In the genomic region with DNA sequence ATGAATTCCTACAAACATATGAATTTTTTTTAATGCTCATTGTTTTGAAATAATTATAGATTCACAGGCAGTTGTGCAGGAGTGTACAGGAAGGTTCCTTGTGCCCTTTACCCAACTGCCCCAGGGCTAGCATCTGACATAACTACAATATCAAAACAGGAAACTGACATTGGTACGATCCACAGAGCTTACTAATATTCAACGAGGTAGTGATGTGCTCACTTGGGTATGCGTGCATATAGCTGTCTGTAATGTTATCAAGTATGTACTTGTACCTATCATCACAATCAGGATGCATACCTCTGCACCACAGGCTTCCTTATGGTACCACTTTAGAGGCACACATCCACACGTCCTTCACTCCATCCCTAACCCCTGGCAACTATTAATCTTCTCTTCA, we compare ENCODE assay signal across 22 cellular contexts.
DNase-seq lines count a peak whose midpoint lies in the region; ATAC-seq, FAIRE-seq and TF ChIP-seq lines count a peak whose summit lies in the region.
"Had no signal": no experiment of that assay in that cellular context is flagged by ENCODE, and none has a peak within 500 bp of the region (broad histone marks: within the 10 kb centered on the region; RNA-seq: fewer than 3 reads in every experiment).

No MANE protein-coding gene starts in this region.

- ATAC-seq in GM23338 (no peak), GM19035 (IDR thresholded peaks at IDR 0.05; ENCODE audit: unreplicated experiment) (no peak), GM19023 (IDR thresholded peaks at IDR 0.05; ENCODE audit: unreplicated experiment) (no peak)
- ATAC-seq: SK-N-SH treated with all-trans-retinoic acid at 6 μM for 48 hours had no signal

- H2AK5ac ChIP-seq in H9 (ENCODE audit: insufficient read length, low read length): no peak overlapping the region

- H3K27me3 Mint-ChIP-seq in GM23338 (ENCODE audit: insufficient read depth, low read depth, poor library complexity): peaks cover 4% of the 10 kb centered on the region
- H3K27me3 Mint-ChIP-seq in osteocyte (ENCODE audit: unreplicated experiment): peaks cover 34% of the 10 kb centered on the region
- peaks cover 13% of the 10 kb centered on the region; the same call in 1 of the 2 replicates for H3K27me3 Mint-ChIP-seq in H9 (ENCODE audit: low read depth)

- DNase-seq in GM23338 (ENCODE audit: low spot score) (no peak), M059J (ENCODE audit: low read depth) (peak; percentile 9), bronchial epithelial cell (ENCODE audit: low read depth) (peak; percentile 98), osteocyte (ENCODE audit: extremely low spot score, unreplicated experiment) (peak; percentile 7), H9 (no peak), NCI-H82 treated with DMSO at 0.1 percent for 48 hours (lab: John Stamatoyannopoulos, UW; ENCODE audit: unreplicated experiment) (no peak)
- DNase-seq: BE2C, GOT3, Karpas-422, MM.1S, NCI-H1092, NCI-H1436 treated with DMSO at 0.1 percent for 48 hours, NCI-H2029, NCI-H345, NCI-H524 treated with DMSO at 0.1 percent for 48 hours, NCI-H82, OCI-M1 had no signal

- peak; percentile 28 for FAIRE-seq in bronchial epithelial cell (lab: Jason Lieb, UNC)
- FAIRE-seq: D721Med, GM12891 had no signal

- no peak overlapping the region for H3K56ac ChIP-seq in H9 (ENCODE audit: insufficient read length, low read depth, low read length)

- H3K27me3 ChIP-seq in GM23338 (ENCODE audit: insufficient read depth) (no peaks in the 10 kb centered on the region), bronchial epithelial cell (ENCODE audit: control insufficient read depth, insufficient read depth, low read length) (no peaks in the 10 kb centered on the region), H9 (ENCODE audit: insufficient read depth, low read length) (no peaks in the 10 kb centered on the region)
- H3K27me3 ChIP-seq: BE2C had no signal

- H3K4me1 Mint-ChIP-seq in GM23338 (no peaks in the 10 kb centered on the region), osteocyte (ENCODE audit: unreplicated experiment) (no peaks in the 10 kb centered on the region), H9 (no peaks in the 10 kb centered on the region)

- H4K5ac ChIP-seq in H9 (ENCODE audit: insufficient read length, low read depth, low read length): no peak overlapping the region

- H3K4me2 ChIP-seq in GM23338: no peak overlapping the region
- H3K4me2 ChIP-seq in H9 (ENCODE audit: insufficient read depth, insufficient read length, low read length): no peak overlapping the region

- H2BK120ac ChIP-seq in H9 (ENCODE audit: low read depth, low read length, poor library complexity, severe bottlenecking): no peak overlapping the region

- H3K23me2 ChIP-seq in H9 (ENCODE audit: insufficient read length, low read depth, low read length, poor library complexity, severe bottlenecking): no peaks in the 10 kb centered on the region

- H3K36me3 ChIP-seq in GM23338 (ENCODE audit: insufficient read depth): no peaks in the 10 kb centered on the region; the same call in 1 of the 2 replicates
- no peaks in the 10 kb centered on the region for H3K36me3 ChIP-seq in bronchial epithelial cell (ENCODE audit: control insufficient read depth, insufficient read depth, low read length)
- H3K36me3 ChIP-seq: BE2C had no signal

- no peak overlapping the region for H2BK12ac ChIP-seq in H9 (ENCODE audit: insufficient read length, low read depth, low read length)

- H3K18ac ChIP-seq in H9 (ENCODE audit: insufficient read length, low read depth, low read length): no peak overlapping the region

- H3T11ph ChIP-seq in H9 (ENCODE audit: low read length): no peak overlapping the region

- H3K36me3 Mint-ChIP-seq in GM23338 (ENCODE audit: low read depth) (no peaks in the 10 kb centered on the region), osteocyte (ENCODE audit: unreplicated experiment) (no peaks in the 10 kb centered on the region), H9 (ENCODE audit: insufficient read depth in 1 of 3, low read depth in 3 of 3) (peaks cover 0 to 3% (median 3%) of the 10 kb centered on the region in 3 experiments; a peak in 2 of 7 replicates)

- no peaks in the 10 kb centered on the region for H3K79me1 ChIP-seq in H9 (ENCODE audit: insufficient read depth, low read depth, low read length, poor library complexity, severe bottlenecking)

- H3K9me2 ChIP-seq in GM23338 (ENCODE audit: insufficient read depth): no peaks in the 10 kb centered on the region

- no peaks in the 10 kb centered on the region for H3K4me1 ChIP-seq in GM23338 (ENCODE audit: insufficient read depth)
- no peaks in the 10 kb centered on the region for H3K4me1 ChIP-seq in H9 (ENCODE audit: insufficient read depth, low read length)
- H3K4me1 ChIP-seq: BE2C had no signal

- peaks cover 18% of the 10 kb centered on the region for H3K9me3 Mint-ChIP-seq in GM23338
- no peaks in the 10 kb centered on the region for H3K9me3 Mint-ChIP-seq in osteocyte (ENCODE audit: unreplicated experiment)
- H3K9me3 Mint-ChIP-seq in H9: peaks cover 20 to 21% of the 10 kb centered on the region in 2 experiments

- H3K27ac Mint-ChIP-seq in GM23338: no peak overlapping the region
- no peak overlapping the region for H3K27ac Mint-ChIP-seq in osteocyte (ENCODE audit: unreplicated experiment)
- no peak overlapping the region for H3K27ac Mint-ChIP-seq in H9

- no peak overlapping the region for H4K8ac ChIP-seq in H9 (replicated peaks; ENCODE audit: insufficient read length, low read depth, low read length)

- no peaks in the 10 kb centered on the region for H3F3A ChIP-seq in GM23338 (replicated peaks; ENCODE audit: low read depth)

- no peak overlapping the region for H2BK15ac ChIP-seq in H9 (ENCODE audit: low read depth, low read length)

- 0 out of 2 replicates have a peak overlapping the region, but pooled peaks have one; percentile 81 for H2AFZ ChIP-seq in GM23338
- H2AFZ ChIP-seq in H9 (ENCODE audit: low read length): no peak overlapping the region

- H3K14ac ChIP-seq in H9 (ENCODE audit: insufficient read depth, low read length): no peak overlapping the region

- no peak overlapping the region for H3K9ac ChIP-seq in H9 (ENCODE audit: extremely low read depth, insufficient read length, low read length)

- no peak overlapping the region for H3K4ac ChIP-seq in H9 (ENCODE audit: low read depth, low read length)

- TF ChIP-seq CTCF in GM23338 (conservative IDR thresholded peaks at IDR 0.05; ENCODE audit: low read depth in 2 of 2) (no peak), bronchial epithelial cell (IDR thresholded peaks at IDR 0.05; ENCODE audit: insufficient read depth, low read length, severe bottlenecking) (no peak), osteocyte (IDR thresholded peaks at IDR 0.05) (no peak), H9 (conservative IDR thresholded peaks at IDR 0.05) (no peak)

- no peak overlapping the region for H2BK5ac ChIP-seq in H9 (ENCODE audit: insufficient read length, low read length)

- no peaks in the 10 kb centered on the region for H3K9me3 ChIP-seq in H9 (ENCODE audit: control insufficient read depth, low read depth, low read length)
- H3K9me3 ChIP-seq: BE2C had no signal

- no peak overlapping the region for H3K23ac ChIP-seq in H9 (ENCODE audit: insufficient read length, low read depth, low read length)

- H3K4me3 ChIP-seq in GM23338 (no peak overlapping the region), bronchial epithelial cell (ENCODE audit: low read depth, low read length) (no peak overlapping the region)

- no CpG with 5 or more reads among the region's 4 CpGs for WGBS in H9 (ENCODE audit: extremely low coverage, insufficient read length, low lambda C conversion rate)

- no peak overlapping the region for H2BK20ac ChIP-seq in H9 (ENCODE audit: low read depth, low read length, poor library complexity, severe bottlenecking)

- no peaks in the 10 kb centered on the region for H3K79me2 ChIP-seq in GM23338 (replicated peaks; ENCODE audit: insufficient read depth)
- no peaks in the 10 kb centered on the region for H3K79me2 ChIP-seq in H9 (ENCODE audit: insufficient read depth, low read length)

- no peak overlapping the region for H3K27ac ChIP-seq in GM23338 (ENCODE audit: low read depth)
- no peak overlapping the region for H3K27ac ChIP-seq in H9 (ENCODE audit: insufficient read length, low read depth, low read length)

- no peaks in the 10 kb centered on the region for H4K20me1 ChIP-seq in GM23338 (replicated peaks; ENCODE audit: insufficient read depth)
- H4K20me1 ChIP-seq in H9 (ENCODE audit: control insufficient read depth, insufficient read depth, insufficient read length): no peaks in the 10 kb centered on the region

- H3K4me3 Mint-ChIP-seq in GM23338: no peak overlapping the region
- no peak overlapping the region for H3K4me3 Mint-ChIP-seq in osteocyte (ENCODE audit: unreplicated experiment)
- no peak overlapping the region for H3K4me3 Mint-ChIP-seq in H9

- no peak overlapping the region for H4K91ac ChIP-seq in H9 (ENCODE audit: insufficient read length, low read depth, low read length)

TF ChIP-seq in GM23338, 12 proteins besides CTCF, POLR2A, EP300 and RAD21 (continues in another document):
- no peak for TF ChIP-seq POLR2AphosphoS5 (IDR thresholded peaks at IDR 0.05; ENCODE audit: low read depth)
- no peak for TF ChIP-seq ZNF331 (CRISPR knock-in tag; IDR thresholded peaks at IDR 0.05; ENCODE audit: low read depth)
- TF ChIP-seq, protein P1, sequence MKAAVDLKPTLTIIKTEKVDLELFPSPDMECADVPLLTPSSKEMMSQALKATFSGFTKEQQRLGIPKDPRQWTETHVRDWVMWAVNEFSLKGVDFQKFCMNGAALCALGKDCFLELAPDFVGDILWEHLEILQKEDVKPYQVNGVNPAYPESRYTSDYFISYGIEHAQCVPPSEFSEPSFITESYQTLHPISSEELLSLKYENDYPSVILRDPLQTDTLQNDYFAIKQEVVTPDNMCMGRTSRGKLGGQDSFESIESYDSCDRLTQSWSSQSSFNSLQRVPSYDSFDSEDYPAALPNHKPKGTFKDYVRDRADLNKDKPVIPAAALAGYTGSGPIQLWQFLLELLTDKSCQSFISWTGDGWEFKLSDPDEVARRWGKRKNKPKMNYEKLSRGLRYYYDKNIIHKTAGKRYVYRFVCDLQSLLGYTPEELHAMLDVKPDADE (IDR thresholded peaks at IDR 0.05): no peak
- no peak for TF ChIP-seq CREB1 (CRISPR knock-in tag; IDR thresholded peaks at IDR 0.05; ENCODE audit: low read depth)

Comparison
In these comparisons a context has a peak if more than half of its experiments do, and no peak if none do; other contexts are left out.
1. DNase-seq: peak in M059J (single experiment), bronchial epithelial cell (single experiment) and osteocyte (single experiment); none in GM23338 (single experiment), H9 (single experiment) and NCI-H82 treated with DMSO at 0.1 percent for 48 hours (single experiment).